Comparison of ENCODE assay signal across 14 cellular contexts in genomic region chr6:81696505-81696904, GRCh38. TPM values are rescaled to one million over a fixed set of nuclear protein-coding genes. Genes with fewer than 3 reads are reported as not detected.
A peak's percentile ranks its signal among the peaks of the same experiment; 100 is the strongest.
DNase-seq lines count a peak whose midpoint lies in the region; TF ChIP-seq lines count a peak whose summit lies in the region.
"Had no signal": no experiment of that assay in that cellular context is flagged by ENCODE, and none has a peak within 500 bp of the region (broad histone marks: within the 10 kb centered on the region; RNA-seq: fewer than 3 reads in every experiment).

No MANE protein-coding gene starts in this region.

- H3K4me1 ChIP-seq in H9 (ENCODE audit: insufficient read depth, low read length) (no peaks in the 10 kb centered on the region), hepatocyte (ENCODE audit: insufficient read depth) (no peaks in the 10 kb centered on the region), esophagus squamous epithelium (no peaks in the 10 kb centered on the region), tibial artery (peaks cover 0 to 42% (median 14%) of the 10 kb centered on the region in 4 donors)

- H3K9me3 ChIP-seq in H9 (ENCODE audit: control insufficient read depth, low read depth, low read length) = no peaks in the 10 kb centered on the region
- no peaks in the 10 kb centered on the region for H3K9me3 ChIP-seq in hepatocyte (ENCODE audit: low read depth)
- no peaks in the 10 kb centered on the region for H3K9me3 ChIP-seq in esophagus squamous epithelium
- no peaks in the 10 kb centered on the region for H3K9me3 ChIP-seq in tibial artery
- H3K9me3 ChIP-seq: thoracic aorta had no signal

- H4K20me1 ChIP-seq in H9 (ENCODE audit: control insufficient read depth, insufficient read depth, insufficient read length) (no peaks in the 10 kb centered on the region), hepatocyte (ENCODE audit: insufficient read depth, poor library complexity, severe bottlenecking) (no peaks in the 10 kb centered on the region)

- H3K27me3 Mint-ChIP-seq in H9 (ENCODE audit: low read depth) (no peaks in the 10 kb centered on the region), HFFc6 (ENCODE audit: insufficient read depth) (peaks cover 1% of the 10 kb centered on the region; the same call in 1 of the 2 replicates)

- TF ChIP-seq CTCF in H9 (conservative IDR thresholded peaks at IDR 0.05) = no peak
- TF ChIP-seq CTCF in hepatocyte (IDR thresholded peaks at IDR 0.05; ENCODE audit: poor library complexity) = no peak
- no peak for TF ChIP-seq CTCF in esophagus squamous epithelium (IDR thresholded peaks at IDR 0.05)
- no peak for TF ChIP-seq CTCF in HFFc6 (IDR thresholded peaks at IDR 0.05)
- no peak for TF ChIP-seq CTCF in tibial artery (IDR thresholded peaks at IDR 0.05)

- H4K8ac ChIP-seq in H9 (replicated peaks; ENCODE audit: insufficient read length, low read depth, low read length) = no peak overlapping the region

- no peak overlapping the region for H2BK120ac ChIP-seq in H9 (ENCODE audit: low read depth, low read length, poor library complexity, severe bottlenecking)

- H3K9ac ChIP-seq in H9 (ENCODE audit: extremely low read depth, insufficient read length, low read length) = no peak overlapping the region

- no peaks in the 10 kb centered on the region for H3K36me3 ChIP-seq in hepatocyte (replicated peaks; ENCODE audit: insufficient read depth, low read depth)
- no peaks in the 10 kb centered on the region for H3K36me3 ChIP-seq in esophagus squamous epithelium
- no peaks in the 10 kb centered on the region for H3K36me3 ChIP-seq in tibial artery
- H3K36me3 ChIP-seq: thoracic aorta had no signal

- no peaks in the 10 kb centered on the region for H3K36me3 Mint-ChIP-seq in H9 (ENCODE audit: insufficient read depth in 1 of 3, low read depth in 3 of 3)
- no peaks in the 10 kb centered on the region for H3K36me3 Mint-ChIP-seq in HFFc6 (ENCODE audit: low read depth)

- no peak overlapping the region for H3K18ac ChIP-seq in H9 (ENCODE audit: insufficient read length, low read depth, low read length)

- no peak overlapping the region for H3K23ac ChIP-seq in H9 (ENCODE audit: insufficient read length, low read depth, low read length)

- no peak overlapping the region for H3K56ac ChIP-seq in H9 (ENCODE audit: insufficient read length, low read depth, low read length)

- H2AFZ ChIP-seq in H9 (ENCODE audit: low read length) (no peak overlapping the region), hepatocyte (no peak overlapping the region)

- H2AK5ac ChIP-seq in H9 (ENCODE audit: insufficient read length, low read length) = no peak overlapping the region

- H3T11ph ChIP-seq in H9 (ENCODE audit: low read length) = no peak overlapping the region

- H2BK12ac ChIP-seq in H9 (ENCODE audit: insufficient read length, low read depth, low read length) = no peak overlapping the region

- H3K27ac Mint-ChIP-seq in H9 (peak overlapping the region in 2 of 3 experiments; percentile 30 to 70; a peak in 3 of 7 replicates), HFFc6 (no peak overlapping the region)

- H3K4me3 Mint-ChIP-seq in H9 (no peak overlapping the region), HFFc6 (no peak overlapping the region)
- H3K4me3 Mint-ChIP-seq: neural crest cell had no signal

- no peak overlapping the region for H2BK15ac ChIP-seq in H9 (ENCODE audit: low read depth, low read length)

- no peaks in the 10 kb centered on the region for H3K23me2 ChIP-seq in H9 (ENCODE audit: insufficient read length, low read depth, low read length, poor library complexity, severe bottlenecking)

- peak overlapping the region; percentile 16 for H3K4me2 ChIP-seq in H9 (ENCODE audit: insufficient read depth, insufficient read length, low read length)
- no peak overlapping the region for H3K4me2 ChIP-seq in hepatocyte

- H3K79me1 ChIP-seq in H9 (ENCODE audit: insufficient read depth, low read depth, low read length, poor library complexity, severe bottlenecking) = no peaks in the 10 kb centered on the region

- H3K27ac ChIP-seq in H9 (ENCODE audit: insufficient read length, low read depth, low read length) (no peak overlapping the region), hepatocyte (no peak overlapping the region), esophagus squamous epithelium (no peak overlapping the region), tibial artery (no peak overlapping the region)
- H3K27ac ChIP-seq: C4-2B, thoracic aorta had no signal

- H3K9me3 Mint-ChIP-seq in H9 (no peaks in the 10 kb centered on the region), HFFc6 (no peaks in the 10 kb centered on the region)

- H3K27me3 ChIP-seq in H9 (ENCODE audit: insufficient read depth, low read length) (no peaks in the 10 kb centered on the region), hepatocyte (no peaks in the 10 kb centered on the region), esophagus squamous epithelium (no peaks in the 10 kb centered on the region), tibial artery (no peaks in the 10 kb centered on the region)

- DNase-seq in DMS153 (lab: John Stamatoyannopoulos, UW) (peak; percentile 92), H9 (no peak), NCI-H526 treated with DMSO at 0.1 percent for 48 hours (lab: John Stamatoyannopoulos, UW) (peak; percentile 83), hepatocyte (ENCODE audit: low spot score) (peak; percentile 55), esophagus squamous epithelium (lab: John Stamatoyannopoulos, UW) (no peak), HFFc6 (no peak), tibial artery (no peak), iPS-NIHi11 (ENCODE audit: low spot score) (no peak)
- DNase-seq: activated CD4-positive, alpha-beta T cell treated with anti-CD3 and anti-CD28 coated beads, Interleukin-2, amount 50 U/mL, for 1 hour; activated naive CD4-positive, alpha-beta T cell treated with anti-CD3 and anti-CD28 coated beads, Interleukin-2, amount 50 U/mL, for 16 hours; stimulated activated CD4-positive, alpha-beta T cell treated with anti-CD3 and anti-CD28 coated beads, Interleukin-4, amount 100 ng/mL, for 1 hour had no signal

- H4K5ac ChIP-seq in H9 (ENCODE audit: insufficient read length, low read depth, low read length) = no peak overlapping the region

- H3K14ac ChIP-seq in H9 (ENCODE audit: insufficient read depth, low read length) = no peak overlapping the region

- peaks cover 26 to 30% of the 10 kb centered on the region in 2 experiments for H3K4me1 Mint-ChIP-seq in H9
- H3K4me1 Mint-ChIP-seq in HFFc6 (ENCODE audit: low read depth) = peaks cover 38% of the 10 kb centered on the region

- H3K4me3 ChIP-seq in hepatocyte (no peak overlapping the region), esophagus squamous epithelium (no peak overlapping the region), tibial artery (no peak overlapping the region)
- H3K4me3 ChIP-seq: thoracic aorta had no signal

- no peak overlapping the region for H4K91ac ChIP-seq in H9 (ENCODE audit: insufficient read length, low read depth, low read length)

- H2BK5ac ChIP-seq in H9 (ENCODE audit: insufficient read length, low read length) = no peak overlapping the region

- H3K79me2 ChIP-seq in H9 (ENCODE audit: insufficient read depth, low read length) (no peaks in the 10 kb centered on the region), hepatocyte (no peaks in the 10 kb centered on the region)

- no CpG with 5 or more reads among the region's 2 CpGs for WGBS in H9 (ENCODE audit: extremely low coverage, insufficient read length, low lambda C conversion rate)
- whole genome bisulfite sequencing in hepatocyte (ENCODE audit: low lambda C conversion rate, missing lambda C conversion rate) = 51% methylated on average over 2 of the region's 2 CpGs
- WGBS in esophagus squamous epithelium, 2 donors = 39 to 46% methylated on average over 2 of the region's 2 CpGs

- H3K4ac ChIP-seq in H9 (ENCODE audit: low read depth, low read length) = no peak overlapping the region

- H2BK20ac ChIP-seq in H9 (ENCODE audit: low read depth, low read length, poor library complexity, severe bottlenecking) = no peak overlapping the region

- no peaks in the 10 kb centered on the region for H3K9me2 ChIP-seq in hepatocyte (replicated peaks; ENCODE audit: insufficient read depth)

- no peak for TF ChIP-seq POLR2A in esophagus squamous epithelium (IDR thresholded peaks at IDR 0.05)

- intact Hi-C loops in esophagus squamous epithelium (cut with DNase I) (no loop called here), tibial artery (cut with DNase I; ENCODE audit: low total_unique reads) (no loop called here)

RNA-seq across cellular contexts. Expression of gene TENT5A, which starts 56.0 kb away (rescaled TPM):
- total RNA-seq in H9 (2021) (1.4 and 1.6 TPM in 2 replicates), hepatocyte (87.4 and 101 TPM in 2 replicates), esophagus squamous epithelium (1 to 10 TPM; 3.9 to 9.9 (median 7.4) TPM)
- polyA plus RNA-seq in hepatocyte = 79.6 and 90.7 TPM in 2 replicates
- total RNA-seq in HFFc6 (2021; fragmentation: NEBNext Ultra II Directional; extraction: Animal tissue kit (Norgen Biotek cat#: 25700)) = 10 to 100 TPM; 52.7 to 67.2 (median 62.0) TPM

Comparison
In these comparisons a context has a peak if more than half of its experiments do, and no peak if none do; other contexts are left out.
1. DNase-seq: peak in DMS153 (single experiment), NCI-H526 treated with DMSO at 0.1 percent for 48 hours (single experiment) and hepatocyte (single experiment); none in H9 (single experiment), esophagus squamous epithelium (single experiment), HFFc6 (single experiment), tibial artery (0 of 2) and iPS-NIHi11 (single experiment).